In genomic region chr15:42577514-42578031, GRCh38 we compare ENCODE assay signal across 1 cellular context.
A peak's percentile ranks its signal among the peaks of the same experiment; 100 is the strongest.
TF ChIP-seq lines count a peak whose summit lies in the region.

No MANE protein-coding gene starts in this region.

TF ChIP-seq in K562, 482 proteins besides CTCF, POLR2A, EP300 and RAD21:
- no peak for TF ChIP-seq ZNF740 (CRISPR knock-in tag; IDR thresholded peaks at IDR 0.05)
- TF ChIP-seq ZNF740 (tag; IDR thresholded peaks at IDR 0.05): no peak
- TF ChIP-seq ZC3H4 (CRISPR knock-in tag; IDR thresholded peaks at IDR 0.05; ENCODE audit: borderline replicate concordance): no peak
- TF ChIP-seq RNF219 (CRISPR knock-in tag; IDR thresholded peaks at IDR 0.05): no peak
- no peak for TF ChIP-seq ZSCAN29 (IDR thresholded peaks at IDR 0.05)
- peak; percentile 51; the same call in 1 of the 2 replicates for TF ChIP-seq CTBP1 (IDR thresholded peaks at IDR 0.05; ENCODE audit: borderline replicate concordance)
- TF ChIP-seq SIN3B (IDR thresholded peaks at IDR 0.05; ENCODE audit: low read depth): no peak
- no peak for TF ChIP-seq MTF1 (CRISPR knock-in tag; IDR thresholded peaks at IDR 0.05; ENCODE audit: borderline replicate concordance)
- 0 out of 2 replicates have a peak, but pooled peaks have one; percentile 33 for TF ChIP-seq SPI1 (IDR thresholded peaks at IDR 0.05; ENCODE audit: borderline replicate concordance, low read depth, low read length)
- TF ChIP-seq ZNF778 (CRISPR knock-in tag; IDR thresholded peaks at IDR 0.05): no peak
- TF ChIP-seq SMARCA4 (IDR thresholded peaks at IDR 0.05): no peak
- TF ChIP-seq TAF1 (IDR thresholded peaks at IDR 0.05; ENCODE audit: control insufficient read depth, extremely low read depth, insufficient read depth, low read length, severe bottlenecking): no peak
- 0 out of 2 replicates have a peak, but pooled peaks have one; percentile 16 for TF ChIP-seq TEAD4 (IDR thresholded peaks at IDR 0.05; ENCODE audit: low read length)
- no peak for TF ChIP-seq TEAD4 (CRISPR knock-in tag; IDR thresholded peaks at IDR 0.05; ENCODE audit: borderline replicate concordance)
- TF ChIP-seq KAT7 (CRISPR knock-in tag; IDR thresholded peaks at IDR 0.05; ENCODE audit: borderline replicate concordance): no peak
- no peak for TF ChIP-seq CEBPZ (IDR thresholded peaks at IDR 0.05; ENCODE audit: borderline replicate concordance, low read depth, low read length)
- TF ChIP-seq SOX6 (IDR thresholded peaks at IDR 0.05): no peak
- TF ChIP-seq SMAD4 (CRISPR knock-in tag; conservative IDR thresholded peaks at IDR 0.05): no peak
- no peak for TF ChIP-seq CBX2 (IDR thresholded peaks at IDR 0.05; ENCODE audit: insufficient read depth, low read length, poor library complexity, severe bottlenecking)
- no peak for TF ChIP-seq YBX1 (IDR thresholded peaks at IDR 0.05)
- TF ChIP-seq KDM1A (IDR thresholded peaks at IDR 0.05): 0 out of 4 replicates have a peak, but pooled peaks of 1 of the 2 experiments have one; percentile 10
- peak; percentile 39; the same call in 1 of the 2 replicates for TF ChIP-seq CBFA2T3 (IDR thresholded peaks at IDR 0.05)
- no peak for TF ChIP-seq ZNF354B (CRISPR knock-in tag; IDR thresholded peaks at IDR 0.05)
- TF ChIP-seq EHMT2 (IDR thresholded peaks at IDR 0.05): no peak
- TF ChIP-seq MEIS2 (IDR thresholded peaks at IDR 0.05; ENCODE audit: partially characterized antibody): peak; percentile 3
- TF ChIP-seq PRPF4 (IDR thresholded peaks at IDR 0.05; ENCODE audit: insufficient read depth, low read depth, low read length, poor library complexity, severe bottlenecking): no peak
- TF ChIP-seq DLX4 (CRISPR knock-in tag; IDR thresholded peaks at IDR 0.05): no peak
- no peak for TF ChIP-seq BRD4 (IDR thresholded peaks at IDR 0.05)
- no peak for TF ChIP-seq MEF2A (IDR thresholded peaks at IDR 0.05; ENCODE audit: control insufficient read depth, low read depth, low read length)
- TF ChIP-seq NR2C1 (IDR thresholded peaks at IDR 0.05): no peak
- no peak for TF ChIP-seq NR2C1 (tag; IDR thresholded peaks at IDR 0.05)
- no peak for TF ChIP-seq ZNF274 (IDR thresholded peaks at IDR 0.05; ENCODE audit: borderline replicate concordance, low read depth, low read length)
- no peak for TF ChIP-seq ZFP1 (CRISPR knock-in tag; IDR thresholded peaks at IDR 0.05)
- no peak for TF ChIP-seq FOXM1 (IDR thresholded peaks at IDR 0.05; ENCODE audit: low read depth)
- no peak for TF ChIP-seq FOXM1 (CRISPR knock-in tag; IDR thresholded peaks at IDR 0.05; ENCODE audit: low read depth)
- no peak for TF ChIP-seq ZBTB40 (IDR thresholded peaks at IDR 0.05)
- TF ChIP-seq ZBTB40 (CRISPR knock-in tag; IDR thresholded peaks at IDR 0.05): no peak
- TF ChIP-seq JUND (IDR thresholded peaks at IDR 0.05; ENCODE audit: borderline replicate concordance, low read depth, low read length): no peak
- no peak for TF ChIP-seq JUND (tag; IDR thresholded peaks at IDR 0.05; ENCODE audit: borderline replicate concordance, low read depth, low read length)
- no peak for TF ChIP-seq CREBBP (IDR thresholded peaks at IDR 0.05; ENCODE audit: low read depth, low read length)
- TF ChIP-seq THAP7 (CRISPR knock-in tag; IDR thresholded peaks at IDR 0.05): no peak
- TF ChIP-seq MXI1 (IDR thresholded peaks at IDR 0.05; ENCODE audit: low read depth, low read length): no peak
